15 cellular contexts compared by ENCODE assay signal in genomic region chr17:4176803-4177472, GRCh38.
DNase-seq lines count a peak whose midpoint lies in the region; ATAC-seq and TF ChIP-seq lines count a peak whose summit lies in the region.
"Had no signal": no experiment of that assay in that cellular context is flagged by ENCODE, and none has a peak within 500 bp of the region (broad histone marks: within the 10 kb centered on the region; RNA-seq: fewer than 3 reads in every experiment).

No MANE protein-coding gene starts in this region.

- H3K36me3 Mint-ChIP-seq in T-helper 2 cell treated with Interferon-gamma antibody and Interleukin-4, amounts not matched to agents 5 μg/mL and 100 μg/mL, for 36 hours (ENCODE audit: low read depth): peaks cover 75% of the 10 kb centered on the region

- H3F3A ChIP-seq in Loucy (ENCODE audit: low read depth): peaks cover 17% of the 10 kb centered on the region; the same call in 1 of the 2 replicates

- H3K9ac ChIP-seq in Loucy (ENCODE audit: low read depth, low read length, poor library complexity, severe bottlenecking): peak overlapping the region; percentile 82

- peaks cover 69% of the 10 kb centered on the region; the same call in 1 of the 2 replicates for H3K36me3 ChIP-seq in Loucy (ENCODE audit: insufficient read depth, low read length)
- H3K36me3 ChIP-seq in effector memory CD4-positive, alpha-beta T cell (ENCODE audit: control insufficient read depth, insufficient read depth, low read length): peaks cover 55% of the 10 kb centered on the region

- DNase-seq in T-helper 2 cell treated with Interferon-gamma antibody and Interleukin-4, amounts not matched to agents 5 μg/mL and 100 μg/mL, for 36 hours (ENCODE audit: low spot score): peak; percentile 31
- DNase-seq in T-helper 2 cell: no peak
- DNase-seq in effector memory CD4-positive, alpha-beta T cell: no peak
- DNase-seq in stimulated activated CD4-positive, alpha-beta T cell treated with anti-CD3 and anti-CD28 coated beads, Interleukin-2, amount 100 ng/mL, for 48 hours: peak; percentile 5 to 30
- no peak for DNase-seq in DMS53 (lab: John Stamatoyannopoulos, UW)
- no peak for DNase-seq in NCI-H2227 (lab: John Stamatoyannopoulos, UW; ENCODE audit: unreplicated experiment)
- DNase-seq: 8988T; activated CD4-positive, CD25-positive, alpha-beta regulatory T cell treated with anti-CD3 and anti-CD28 coated beads, Interleukin-2, amount 50 U/mL, for 72 hours; amygdala; MV-4-11; NCI-H345; OCI-M1 had no signal

- ATAC-seq in HG03025 (IDR thresholded peaks at IDR 0.05; ENCODE audit: low FRiP score, unreplicated experiment): no peak
- ATAC-seq: right cardiac atrium had no signal

- H3K27me3 Mint-ChIP-seq in T-helper 2 cell treated with Interferon-gamma antibody and Interleukin-4, amounts not matched to agents 5 μg/mL and 100 μg/mL, for 36 hours (ENCODE audit: low read depth): no peaks in the 10 kb centered on the region

- no peaks in the 10 kb centered on the region for H3K27me3 ChIP-seq in Loucy (ENCODE audit: insufficient read depth, low read length, poor library complexity, severe bottlenecking)
- H3K27me3 ChIP-seq in effector memory CD4-positive, alpha-beta T cell (replicated peaks; ENCODE audit: control insufficient read depth, insufficient read depth, low read length, poor library complexity, severe bottlenecking): no peaks in the 10 kb centered on the region

- H3K4me3 Mint-ChIP-seq in T-helper 2 cell treated with Interferon-gamma antibody and Interleukin-4, amounts not matched to agents 5 μg/mL and 100 μg/mL, for 36 hours: peak overlapping the region; percentile 71

- peak overlapping the region; percentile 72 for H3K4me3 ChIP-seq in Loucy (ENCODE audit: low read length, poor library complexity, severe bottlenecking)
- H3K4me3 ChIP-seq in effector memory CD4-positive, alpha-beta T cell (ENCODE audit: insufficient read depth, low read depth, low read length, poor library complexity, severe bottlenecking): no peak overlapping the region

- H2AFZ ChIP-seq in Loucy (ENCODE audit: low read length): no peak overlapping the region; the same call in 1 of the 2 replicates

- H3K9me3 ChIP-seq in Loucy (ENCODE audit: insufficient read depth, low read depth, low read length): no peaks in the 10 kb centered on the region
- H3K9me3 ChIP-seq in effector memory CD4-positive, alpha-beta T cell (ENCODE audit: control insufficient read depth, low read length): no peaks in the 10 kb centered on the region

- peak overlapping the region; percentile 73 for H3K27ac ChIP-seq in effector memory CD4-positive, alpha-beta T cell (ENCODE audit: insufficient read depth, low read length, poor library complexity, severe bottlenecking)

- no peaks in the 10 kb centered on the region for H3K9me3 Mint-ChIP-seq in T-helper 2 cell treated with Interferon-gamma antibody and Interleukin-4, amounts not matched to agents 5 μg/mL and 100 μg/mL, for 36 hours

- H3K27ac Mint-ChIP-seq in T-helper 2 cell treated with Interferon-gamma antibody and Interleukin-4, amounts not matched to agents 5 μg/mL and 100 μg/mL, for 36 hours: peak overlapping the region; percentile 99

- TF ChIP-seq CTCF in Loucy (conservative IDR thresholded peaks at IDR 0.05; ENCODE audit: low read length): no peak

- H3K4me1 Mint-ChIP-seq in T-helper 2 cell treated with Interferon-gamma antibody and Interleukin-4, amounts not matched to agents 5 μg/mL and 100 μg/mL, for 36 hours (ENCODE audit: low read depth): peaks cover 42% of the 10 kb centered on the region

- peaks cover 35% of the 10 kb centered on the region for H3K4me1 ChIP-seq in Loucy (ENCODE audit: insufficient read depth, low read length, poor library complexity, severe bottlenecking)
- peaks cover 45% of the 10 kb centered on the region for H3K4me1 ChIP-seq in effector memory CD4-positive, alpha-beta T cell (ENCODE audit: control insufficient read depth, insufficient read depth, low read length, poor library complexity, severe bottlenecking)

- no peaks in the 10 kb centered on the region for H4K20me1 ChIP-seq in Loucy (ENCODE audit: insufficient read depth, low read length, poor library complexity, severe bottlenecking)

- no peaks in the 10 kb centered on the region for H3K9me2 ChIP-seq in Loucy (replicated peaks; ENCODE audit: low read depth, low read length)

- no peaks in the 10 kb centered on the region for H3K79me2 ChIP-seq in Loucy (ENCODE audit: insufficient read depth, low read length)

- H3K4me2 ChIP-seq in Loucy (ENCODE audit: low read depth, low read length, poor library complexity, severe bottlenecking): peak overlapping the region; percentile 91

Comparison
In these comparisons a context has a peak if more than half of its experiments do, and no peak if none do; other contexts are left out.
1. DNase-seq: peak in T-helper 2 cell treated with Interferon-gamma antibody and Interleukin-4, amounts not matched to agents 5 μg/mL and 100 μg/mL, for 36 hours (single experiment) and stimulated activated CD4-positive, alpha-beta T cell treated with anti-CD3 and anti-CD28 coated beads, Interleukin-2, amount 100 ng/mL, for 48 hours (2 of 2); none in T-helper 2 cell (0 of 5), effector memory CD4-positive, alpha-beta T cell (0 of 3), DMS53 (single experiment) and NCI-H2227 (single experiment).